10 cellular contexts compared by ENCODE assay signal in genomic region chr2:30240162-30240696, GRCh38. TPM values are rescaled to one million over a fixed set of nuclear protein-coding genes. Genes with fewer than 3 reads are reported as not detected.
DNase-seq lines count a peak whose midpoint lies in the region; ATAC-seq and TF ChIP-seq lines count a peak whose summit lies in the region.
"Had no signal": no experiment of that assay in that cellular context is flagged by ENCODE, and none has a peak within 500 bp of the region (broad histone marks: within the 10 kb centered on the region; RNA-seq: fewer than 3 reads in every experiment).

No MANE protein-coding gene starts in this region.

- intact Hi-C loops in activated CD4-positive, alpha-beta T cell treated with anti-CD3 and anti-CD28 coated beads, Interleukin-2, amount 10 ng/mL, durations not matched to agents 24 days and 14 days (cut with micrococcal nuclease) = no loop called here
- intact Hi-C loops in lower lobe of right lung (cut with DNase I) = no loop called here

- H3K4me1 Mint-ChIP-seq in activated CD4-positive, alpha-beta T cell treated with anti-CD3 and anti-CD28 coated beads, Interleukin-2, amount 10 ng/mL, durations not matched to agents 24 days and 14 days = peaks cover 67% of the 10 kb centered on the region

- no peaks in the 10 kb centered on the region for H3K9me3 Mint-ChIP-seq in activated CD4-positive, alpha-beta T cell treated with anti-CD3 and anti-CD28 coated beads, Interleukin-2, amount 10 ng/mL, durations not matched to agents 24 days and 14 days

- ATAC-seq in lower lobe of right lung = peak; percentile 11 to 18
- no peak for ATAC-seq in thoracic aorta (ENCODE audit: insufficient number of reproducible peaks, low FRiP score, low read depth)
- ATAC-seq in HG02798 (IDR thresholded peaks at IDR 0.05; ENCODE audit: poor library complexity, unreplicated experiment) = no peak

- H3K4me3 Mint-ChIP-seq in activated CD4-positive, alpha-beta T cell treated with anti-CD3 and anti-CD28 coated beads, Interleukin-2, amount 10 ng/mL, durations not matched to agents 24 days and 14 days = peak overlapping the region; percentile 46

- H3K9me3 ChIP-seq in lower lobe of right lung = no peaks in the 10 kb centered on the region
- H3K9me3 ChIP-seq in thoracic aorta = no peaks in the 10 kb centered on the region
- H3K9me3 ChIP-seq: prostate gland had no signal

- peak overlapping the region; percentile 12 for H3K27ac Mint-ChIP-seq in activated CD4-positive, alpha-beta T cell treated with anti-CD3 and anti-CD28 coated beads, Interleukin-2, amount 10 ng/mL, durations not matched to agents 24 days and 14 days

- H3K27me3 ChIP-seq in lower lobe of right lung (ENCODE audit: low read depth) = no peaks in the 10 kb centered on the region
- H3K27me3 ChIP-seq in thoracic aorta (replicated peaks; ENCODE audit: insufficient read depth) = no peaks in the 10 kb centered on the region

- H3K4me3 ChIP-seq in lower lobe of right lung = peak overlapping the region; percentile 82
- H3K4me3 ChIP-seq in thoracic aorta = peak overlapping the region; percentile 24
- H3K4me3 ChIP-seq: prostate gland had no signal

- H3K36me3 Mint-ChIP-seq in activated CD4-positive, alpha-beta T cell treated with anti-CD3 and anti-CD28 coated beads, Interleukin-2, amount 10 ng/mL, durations not matched to agents 24 days and 14 days (ENCODE audit: low read depth) = peaks cover 86% of the 10 kb centered on the region

- DNase-seq in activated CD4-positive, alpha-beta T cell treated with anti-CD3 and anti-CD28 coated beads, Interleukin-2, amount 10 ng/mL, durations not matched to agents 24 days and 14 days = no peak
- no peak for DNase-seq in activated CD4-positive, alpha-beta T cell treated with anti-CD3 and anti-CD28 coated beads for 1 hour
- DNase-seq in caudate nucleus (lab: John Stamatoyannopoulos, UW) (no peak), lower lobe of right lung (no peak), thoracic aorta (ENCODE audit: low spot score) (no peak), HK-2 (ENCODE audit: unreplicated experiment) (no peak), NCI-H526 treated with DMSO at 0.1 percent for 48 hours (lab: John Stamatoyannopoulos, UW) (no peak)
- DNase-seq: NCI-H446 had no signal

- no peaks in the 10 kb centered on the region for H3K27me3 Mint-ChIP-seq in activated CD4-positive, alpha-beta T cell treated with anti-CD3 and anti-CD28 coated beads, Interleukin-2, amount 10 ng/mL, durations not matched to agents 24 days and 14 days

- H3K36me3 ChIP-seq in lower lobe of right lung (peaks cover 14% of the 10 kb centered on the region), thoracic aorta (peaks cover 4% of the 10 kb centered on the region)
- H3K36me3 ChIP-seq: prostate gland had no signal

- TF ChIP-seq CTCF in lower lobe of right lung (IDR thresholded peaks at IDR 0.05) = no peak
- no peak for TF ChIP-seq CTCF in thoracic aorta (IDR thresholded peaks at IDR 0.05)

- H3K27ac ChIP-seq in caudate nucleus (ENCODE audit: low read depth, low read length) (peak overlapping the region; percentile 15), lower lobe of right lung (peak overlapping the region; percentile 70), thoracic aorta (peak overlapping the region; percentile 92 to 96)
- H3K27ac ChIP-seq: prostate gland had no signal

- H3K4me1 ChIP-seq in lower lobe of right lung = peaks cover 75% of the 10 kb centered on the region
- peaks cover 68 to 88% of the 10 kb centered on the region in 2 donors for H3K4me1 ChIP-seq in thoracic aorta (ENCODE audit: control insufficient read depth in 1 of 2, low read depth in 2 of 2)
- H3K4me1 ChIP-seq: prostate gland had no signal

RNA-seq across cellular contexts. Expression of gene LBH, which starts 8.9 kb away (rescaled TPM):
- 176 and 184 TPM in 2 replicates for total RNA-seq in activated CD4-positive, alpha-beta T cell treated with anti-CD3 and anti-CD28 coated beads, Interleukin-2, amount 10 ng/mL, durations not matched to agents 24 days and 14 days
- total RNA-seq in lower lobe of right lung (137 TPM), thoracic aorta (100 to 1,000 TPM; 121 to 210 TPM)

Comparison
In these comparisons a context has a peak if more than half of its experiments do, and no peak if none do; other contexts are left out.
1. H3K27ac ChIP-seq: peak in every context shown above with its lines; median percentile 94 in thoracic aorta; 70 in lower lobe of right lung; 15 in caudate nucleus.
2. ATAC-seq: peak in lower lobe of right lung (2 of 2); none in thoracic aorta (single experiment) and HG02798 (single experiment).